Comparison of ENCODE assay signal across 32 cellular contexts in the genomic region with DNA sequence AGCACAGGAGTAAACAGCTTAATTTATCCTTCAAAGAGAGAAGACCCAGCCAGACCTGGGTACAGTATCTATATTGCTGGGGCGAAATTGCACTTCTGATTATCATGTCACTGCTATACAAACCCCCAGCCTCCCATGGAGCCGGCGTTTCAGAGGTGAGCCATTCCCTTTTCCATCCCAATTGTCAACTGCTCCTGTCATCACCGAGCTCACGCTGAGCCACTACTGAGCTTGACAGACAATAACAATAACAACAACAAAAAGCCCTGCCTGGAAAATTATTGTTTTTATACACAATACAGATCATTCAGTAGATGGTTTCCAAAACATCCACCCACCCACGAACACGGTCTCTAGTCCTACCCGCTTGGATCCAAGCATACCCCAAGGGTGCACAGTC.
"Had no signal": no experiment of that assay in that cellular context is flagged by ENCODE, and none has a peak within 500 bp of the region (broad histone marks: within the 10 kb centered on the region; RNA-seq: fewer than 3 reads in every experiment).

No MANE protein-coding gene starts in this region.

- ATAC-seq: activated naive CD4-positive, alpha-beta T cell treated with anti-CD3 and anti-CD28 coated beads, Interleukin-2, amount 50 U/mL, for 72 hours; activated T-cell treated with anti-CD3 and anti-CD28 coated beads, Interleukin-2, amount 50 U/mL, for 72 hours; foreskin keratinocyte; gastrocnemius medialis; heart left ventricle; WTC11 had no signal

- H3K9me3 Mint-ChIP-seq: activated CD4-positive, alpha-beta memory T cell treated with anti-CD3 and anti-CD28 coated beads, Interleukin-2, amount 10 ng/mL, durations not matched to agents 7 days and 5 days; activated CD4-positive, alpha-beta T cell treated with anti-CD3 and anti-CD28 coated beads, Interleukin-2, amount 10 ng/mL, durations not matched to agents 7 days and 5 days; activated naive CD4-positive, alpha-beta T cell treated with anti-CD3 and anti-CD28 coated beads, Interleukin-2, amount 10 ng/mL, durations not matched to agents 7 days and 5 days; activated naive CD4-positive, alpha-beta T cell treated with anti-CD3 and anti-CD28 coated beads, Interleukin-2, amount 50 U/mL, for 72 hours; activated naive CD8-positive, alpha-beta T cell treated with anti-CD3 and anti-CD28 coated beads, Interleukin-2, amount 10 ng/mL, durations not matched to agents 7 days and 5 days; activated T-cell treated with anti-CD3 and anti-CD28 coated beads, Interleukin-2, amount 50 U/mL, for 24 hours; activated T-cell treated with anti-CD3 and anti-CD28 coated beads, Interleukin-2, amount 50 U/mL, for 72 hours; central memory CD8-positive, alpha-beta T cell; dendritic cell treated with granulocyte-macrophage colony-stimulating factor and Interleukin-4, amounts not matched to agents 40 ng/mL and 50 ng/mL, for 4 days; WTC11 had no signal

- FAIRE-seq: astrocyte, bronchial epithelial cell, TTC549 had no signal

- H3K36me3 Mint-ChIP-seq: activated naive CD4-positive, alpha-beta T cell treated with anti-CD3 and anti-CD28 coated beads, Interleukin-2, amount 10 ng/mL, durations not matched to agents 7 days and 5 days; activated naive CD4-positive, alpha-beta T cell treated with anti-CD3 and anti-CD28 coated beads, Interleukin-2, amount 50 U/mL, for 72 hours; activated naive CD8-positive, alpha-beta T cell treated with anti-CD3 and anti-CD28 coated beads, Interleukin-2, amount 10 ng/mL, durations not matched to agents 7 days and 5 days; WTC11 had no signal

- H3K4me3 Mint-ChIP-seq: activated CD4-positive, alpha-beta memory T cell treated with anti-CD3 and anti-CD28 coated beads, Interleukin-2, amount 10 ng/mL, durations not matched to agents 7 days and 5 days; activated CD4-positive, alpha-beta T cell treated with anti-CD3 and anti-CD28 coated beads, Interleukin-2, amount 10 ng/mL, durations not matched to agents 7 days and 5 days; activated naive CD4-positive, alpha-beta T cell treated with anti-CD3 and anti-CD28 coated beads, Interleukin-2, amount 10 ng/mL, durations not matched to agents 7 days and 5 days; activated naive CD8-positive, alpha-beta T cell treated with anti-CD3 and anti-CD28 coated beads, Interleukin-2, amount 10 ng/mL, durations not matched to agents 7 days and 5 days; activated T-cell treated with anti-CD3 and anti-CD28 coated beads, Interleukin-2, amount 50 U/mL, for 24 hours; activated T-cell treated with anti-CD3 and anti-CD28 coated beads, Interleukin-2, amount 50 U/mL, for 72 hours; central memory CD8-positive, alpha-beta T cell; dendritic cell treated with granulocyte-macrophage colony-stimulating factor and Interleukin-4, amounts not matched to agents 40 ng/mL and 50 ng/mL, for 4 days; WTC11 had no signal

- H3K27ac Mint-ChIP-seq: activated CD4-positive, alpha-beta memory T cell treated with anti-CD3 and anti-CD28 coated beads, Interleukin-2, amount 10 ng/mL, durations not matched to agents 7 days and 5 days; activated CD4-positive, alpha-beta T cell treated with anti-CD3 and anti-CD28 coated beads, Interleukin-2, amount 10 ng/mL, durations not matched to agents 7 days and 5 days; activated naive CD4-positive, alpha-beta T cell treated with anti-CD3 and anti-CD28 coated beads, Interleukin-2, amount 10 ng/mL, durations not matched to agents 7 days and 5 days; activated naive CD4-positive, alpha-beta T cell treated with anti-CD3 and anti-CD28 coated beads, Interleukin-2, amount 50 U/mL, for 72 hours; activated naive CD8-positive, alpha-beta T cell treated with anti-CD3 and anti-CD28 coated beads, Interleukin-2, amount 10 ng/mL, durations not matched to agents 7 days and 5 days; activated T-cell treated with anti-CD3 and anti-CD28 coated beads, Interleukin-2, amount 50 U/mL, for 24 hours; activated T-cell treated with anti-CD3 and anti-CD28 coated beads, Interleukin-2, amount 50 U/mL, for 72 hours; dendritic cell treated with granulocyte-macrophage colony-stimulating factor and Interleukin-4, amounts not matched to agents 40 ng/mL and 50 ng/mL, for 4 days; WTC11 had no signal

- H3K4me1 Mint-ChIP-seq: central memory CD8-positive, alpha-beta T cell had no signal

- H3K4me3 ChIP-seq: coronary artery, dorsolateral prefrontal cortex, esophagus muscularis mucosa, gastrocnemius medialis, heart left ventricle had no signal

- H3K9me3 ChIP-seq: esophagus muscularis mucosa, gastrocnemius medialis, heart left ventricle had no signal

- DNase-seq: activated CD4-positive, alpha-beta memory T cell treated with anti-CD3 and anti-CD28 coated beads, Interleukin-2, amount 10 ng/mL, durations not matched to agents 7 days and 5 days; activated CD4-positive, alpha-beta T cell treated with anti-CD3 and anti-CD28 coated beads for 1 hour; activated CD4-positive, alpha-beta T cell treated with anti-CD3 and anti-CD28 coated beads for 4 hours; activated CD4-positive, alpha-beta T cell treated with anti-CD3 and anti-CD28 coated beads, Interleukin-2, amount 10 ng/mL, durations not matched to agents 7 days and 5 days; activated CD4-positive, alpha-beta T cell treated with anti-CD3 and anti-CD28 coated beads, Interleukin-2, amount 50 U/mL, for 4 hours; activated CD8-positive, alpha-beta memory T cell treated with anti-CD3 and anti-CD28 coated beads, Interleukin-2, amount 50 U/mL, for 48 hours; activated gamma-delta T cell; activated naive CD4-positive, alpha-beta T cell; activated naive CD4-positive, alpha-beta T cell treated with anti-CD3 and anti-CD28 coated beads, Interleukin-2, amount 10 ng/mL, durations not matched to agents 7 days and 5 days; activated naive CD8-positive, alpha-beta T cell treated with anti-CD3 and anti-CD28 coated beads, Interleukin-2, amount 10 ng/mL, durations not matched to agents 7 days and 5 days; activated T-cell treated with anti-CD3 and anti-CD28 coated beads for 4 hours; activated T-cell treated with anti-CD3 and anti-CD28 coated beads, Interleukin-2, amount 50 U/mL, for 24 hours; activated T-cell treated with anti-CD3 and anti-CD28 coated beads, Interleukin-2, amount 50 U/mL, for 72 hours; brain microvascular endothelial cell; dorsolateral prefrontal cortex; effector memory CD4-positive, alpha-beta T cell; erythroblast; foreskin keratinocyte; gastrocnemius medialis; glutamatergic neuron; heart left ventricle; T-helper 2 cell had no signal

- H3K27me3 ChIP-seq: brain microvascular endothelial cell, dorsolateral prefrontal cortex, esophagus muscularis mucosa, foreskin keratinocyte, gastrocnemius medialis, heart left ventricle had no signal

- H3K27me3 Mint-ChIP-seq: activated CD4-positive, alpha-beta memory T cell treated with anti-CD3 and anti-CD28 coated beads, Interleukin-2, amount 10 ng/mL, durations not matched to agents 7 days and 5 days; activated CD4-positive, alpha-beta T cell treated with anti-CD3 and anti-CD28 coated beads, Interleukin-2, amount 10 ng/mL, durations not matched to agents 7 days and 5 days; activated naive CD4-positive, alpha-beta T cell treated with anti-CD3 and anti-CD28 coated beads, Interleukin-2, amount 10 ng/mL, durations not matched to agents 7 days and 5 days; activated naive CD8-positive, alpha-beta T cell treated with anti-CD3 and anti-CD28 coated beads, Interleukin-2, amount 10 ng/mL, durations not matched to agents 7 days and 5 days; activated T-cell treated with anti-CD3 and anti-CD28 coated beads, Interleukin-2, amount 50 U/mL, for 24 hours; central memory CD8-positive, alpha-beta T cell; dendritic cell treated with granulocyte-macrophage colony-stimulating factor and Interleukin-4, amounts not matched to agents 40 ng/mL and 50 ng/mL, for 4 days had no signal

- H3K27ac ChIP-seq: brain microvascular endothelial cell, coronary artery, dorsolateral prefrontal cortex, esophagus muscularis mucosa, foreskin keratinocyte, gastrocnemius medialis, heart left ventricle, VCaP had no signal

- H3K4me1 ChIP-seq: esophagus muscularis mucosa, foreskin keratinocyte, gastrocnemius medialis, heart left ventricle had no signal

- H3K36me3 ChIP-seq: brain microvascular endothelial cell, esophagus muscularis mucosa, gastrocnemius medialis, heart left ventricle had no signal
